Comparison of ENCODE assay signal across 20 cellular contexts in genomic region chr5:6181871-6182270, GRCh38.
"Had no signal": no experiment of that assay in that cellular context is flagged by ENCODE, and none has a peak within 500 bp of the region (broad histone marks: within the 10 kb centered on the region; RNA-seq: fewer than 3 reads in every experiment).

No MANE protein-coding gene starts in this region.

- DNase-seq: Kasumi-1, MM.1S, NCI-H1092 treated with DMSO at 0.1 percent for 48 hours, NCI-H1436, NCI-H187, NCI-H2029, NCI-H2081 treated with DMSO at 0.1 percent for 48 hours, NCI-H2171 treated with DMSO at 0.1 percent for 48 hours, NCI-H2227 treated with DMSO at 0.1 percent for 48 hours, NCI-H524, NCI-H526 treated with DMSO at 0.1 percent for 48 hours, SHP77, SK-N-SH had no signal

- H3K4me2 ChIP-seq: KMS-11, SK-N-SH had no signal

- H3K27ac ChIP-seq: HL-60, KMS-11, RWPE1 had no signal

- ATAC-seq: K562, Panc1, PC-3 had no signal

- H3K9ac ChIP-seq: KMS-11, SK-N-SH had no signal

- H3K4me3 ChIP-seq: K562 had no signal

- H3K9me2 ChIP-seq: SK-N-SH had no signal

- FAIRE-seq: HTR-8/SVneo, K562 had no signal

- H3K9me3 ChIP-seq: SK-N-SH had no signal
